In genomic region chrX:52277666-52278065, GRCh38 we compare ENCODE assay signal across 24 cellular contexts.
"Had no signal": no experiment of that assay in that cellular context is flagged by ENCODE, and none has a peak within 500 bp of the region (broad histone marks: within the 10 kb centered on the region; RNA-seq: fewer than 3 reads in every experiment).

No MANE protein-coding gene starts in this region.

- H3K4me1 Mint-ChIP-seq: neural progenitor cell had no signal

- H3K27ac ChIP-seq: foreskin keratinocyte, hepatocyte, neural progenitor cell, ovary, right lobe of liver, tibial artery, upper lobe of right lung had no signal

- H3K27me3 Mint-ChIP-seq: progenitor cell of endocrine pancreas; stimulated activated memory B cell treated with anti-CD40 and anti-IgM and Interleukin-4, amounts not matched to agents 10 μg/mL and 1 μg/mL and 100 μg/mL, for 72 hours had no signal

- H3K9me3 ChIP-seq: ovary, tibial artery, upper lobe of right lung had no signal

- DNase-seq: effector memory CD8-positive, alpha-beta T cell; erythroblast; head of caudate nucleus; left ventricle myocardium superior; mesenchymal stem cell; midbrain; nucleus accumbens; ovary; retina; right lobe of liver; stimulated activated CD4-positive, alpha-beta T cell treated with anti-CD3 and anti-CD28 coated beads, Interleukin-15, amount 100 ng/mL, for 24 hours; stimulated activated CD4-positive, alpha-beta T cell treated with anti-CD3 and anti-CD28 coated beads, Interleukin-1b, Interleukin-23, amount 100 ng/mL, for 48 hours; stimulated activated CD4-positive, alpha-beta T cell treated with anti-CD3 and anti-CD28 coated beads, Interleukin-4, amount 100 ng/mL, for 24 hours; tibial artery; upper lobe of right lung had no signal

- H3K36me3 ChIP-seq: neural progenitor cell, ovary, right lobe of liver, tibial artery, upper lobe of right lung had no signal

- H3K4me3 Mint-ChIP-seq: dendritic cell treated with granulocyte-macrophage colony-stimulating factor and Interleukin-4, amounts not matched to agents 40 ng/mL and 50 ng/mL, for 4 days; effector memory CD8-positive, alpha-beta T cell; natural killer cell treated with Interleukin-12 subunit alpha and Interleukin-12 subunit beta and Interleukin-15 and Interleukin-18, amount 100 ng/mL, for 72 hours; neural progenitor cell; stimulated activated memory B cell treated with anti-CD40 and anti-IgM and Interleukin-4, amounts not matched to agents 10 μg/mL and 1 μg/mL and 100 μg/mL, for 72 hours; stimulated activated naive CD8-positive, alpha-beta T cell treated with anti-CD3 and anti-CD28 coated beads, Interleukin-15, Interleukin-2, amounts not matched to agents 100 ng/mL and 50 ng/mL, for 24 hours had no signal

- H3K27ac Mint-ChIP-seq: dendritic cell treated with granulocyte-macrophage colony-stimulating factor and Interleukin-4, amounts not matched to agents 40 ng/mL and 50 ng/mL, for 4 days; effector memory CD8-positive, alpha-beta T cell; natural killer cell treated with Interleukin-12 subunit alpha and Interleukin-12 subunit beta and Interleukin-15 and Interleukin-18, amount 100 ng/mL, for 72 hours; neural progenitor cell; progenitor cell of endocrine pancreas; stimulated activated memory B cell treated with anti-CD40 and anti-IgM and Interleukin-4, amounts not matched to agents 10 μg/mL and 1 μg/mL and 100 μg/mL, for 72 hours; stimulated activated naive CD8-positive, alpha-beta T cell treated with anti-CD3 and anti-CD28 coated beads, Interleukin-15, Interleukin-2, amounts not matched to agents 100 ng/mL and 50 ng/mL, for 24 hours had no signal

- H3K4me1 ChIP-seq: foreskin keratinocyte, neural progenitor cell, right lobe of liver, tibial artery, upper lobe of right lung had no signal

- H3K27me3 ChIP-seq: foreskin keratinocyte, hepatocyte, neural progenitor cell, ovary, tibial artery, upper lobe of right lung had no signal

- H3K4me3 ChIP-seq: hepatocyte, lung, neural progenitor cell, ovary, right lobe of liver, tibial artery, upper lobe of right lung had no signal

- H3K9ac ChIP-seq: neural progenitor cell had no signal

- H3K9me3 Mint-ChIP-seq: effector memory CD8-positive, alpha-beta T cell; natural killer cell treated with Interleukin-12 subunit alpha and Interleukin-12 subunit beta and Interleukin-15 and Interleukin-18, amount 100 ng/mL, for 72 hours; stimulated activated naive CD8-positive, alpha-beta T cell treated with anti-CD3 and anti-CD28 coated beads, Interleukin-15, Interleukin-2, amounts not matched to agents 100 ng/mL and 50 ng/mL, for 24 hours had no signal

- H3K36me3 Mint-ChIP-seq: natural killer cell treated with Interleukin-12 subunit alpha and Interleukin-12 subunit beta and Interleukin-15 and Interleukin-18, amount 100 ng/mL, for 72 hours; neural progenitor cell; stimulated activated memory B cell treated with anti-CD40 and anti-IgM and Interleukin-4, amounts not matched to agents 10 μg/mL and 1 μg/mL and 100 μg/mL, for 72 hours had no signal
